Comparison of ENCODE assay signal across 14 cellular contexts in genomic region chr5:7904170-7904569, GRCh38. TPM values are rescaled to one million over a fixed set of nuclear protein-coding genes. Genes with fewer than 3 reads are reported as not detected.
DNase-seq lines count a peak whose midpoint lies in the region; ATAC-seq, FAIRE-seq and TF ChIP-seq lines count a peak whose summit lies in the region.
"Had no signal": no experiment of that assay in that cellular context is flagged by ENCODE, and none has a peak within 500 bp of the region (broad histone marks: within the 10 kb centered on the region; RNA-seq: fewer than 3 reads in every experiment).

No MANE protein-coding gene starts in this region.

- peak; percentile 89 for FAIRE-seq in RCC 7860 (lab: Jason Lieb, UNC)

- ATAC-seq in activated CD8-positive, alpha-beta T cell treated with anti-CD3 and anti-CD28 coated beads for 36 hours = peak; percentile 83
- ATAC-seq in activated CD8-positive, alpha-beta T cell treated with anti-CD3 and anti-CD28 coated beads, Interleukin-2, amount 10 ng/mL, durations not matched to agents 7 days and 5 days = no peak
- ATAC-seq in stimulated activated effector memory CD8-positive, alpha-beta T cell treated with anti-CD3 and anti-CD28 coated beads, Interleukin-12 subunit alpha, Interleukin-12 subunit beta, amount 100 ng/mL, for 72 hours = peak; percentile 79
- ATAC-seq in GM19452 (IDR thresholded peaks at IDR 0.05; ENCODE audit: unreplicated experiment) = no peak
- ATAC-seq: stimulated activated memory B cell treated with anti-CD40 and anti-IgM and Interleukin-4, amounts not matched to agents 10 μg/mL and 1 μg/mL and 100 μg/mL, for 72 hours; T-helper 17 cell had no signal

- intact Hi-C loops in activated CD8-positive, alpha-beta T cell treated with anti-CD3 and anti-CD28 coated beads for 36 hours (cut with micrococcal nuclease) = no loop called here

- H3K27me3 Mint-ChIP-seq in activated CD8-positive, alpha-beta T cell treated with anti-CD3 and anti-CD28 coated beads for 36 hours = no peaks in the 10 kb centered on the region
- H3K27me3 Mint-ChIP-seq in activated CD8-positive, alpha-beta T cell treated with anti-CD3 and anti-CD28 coated beads, Interleukin-2, amount 10 ng/mL, durations not matched to agents 7 days and 5 days (ENCODE audit: low read depth) = no peaks in the 10 kb centered on the region
- H3K27me3 Mint-ChIP-seq in endodermal cell (ENCODE audit: insufficient read depth) = no peaks in the 10 kb centered on the region
- H3K27me3 Mint-ChIP-seq: stimulated activated memory B cell treated with anti-CD40 and anti-IgM and Interleukin-4, amounts not matched to agents 10 μg/mL and 1 μg/mL and 100 μg/mL, for 72 hours; T-helper 17 cell had no signal

- H3K9me3 ChIP-seq in endodermal cell (ENCODE audit: control insufficient read depth, low read length) (peaks cover 22% of the 10 kb centered on the region), MG63 (peaks cover 12% of the 10 kb centered on the region)

- H3K4me1 Mint-ChIP-seq in activated CD8-positive, alpha-beta T cell treated with anti-CD3 and anti-CD28 coated beads for 36 hours (ENCODE audit: low read depth) = peaks cover 23% of the 10 kb centered on the region
- no peaks in the 10 kb centered on the region for H3K4me1 Mint-ChIP-seq in activated CD8-positive, alpha-beta T cell treated with anti-CD3 and anti-CD28 coated beads, Interleukin-2, amount 10 ng/mL, durations not matched to agents 7 days and 5 days (ENCODE audit: low read depth)
- H3K4me1 Mint-ChIP-seq in endodermal cell = no peaks in the 10 kb centered on the region
- peaks cover 17% of the 10 kb centered on the region for H3K4me1 Mint-ChIP-seq in stimulated activated effector memory CD8-positive, alpha-beta T cell treated with anti-CD3 and anti-CD28 coated beads, Interleukin-12 subunit alpha, Interleukin-12 subunit beta, amount 100 ng/mL, for 72 hours

- H3K4me1 ChIP-seq in endodermal cell (ENCODE audit: control insufficient read depth, insufficient read depth, low read length) = no peaks in the 10 kb centered on the region
- H3K4me1 ChIP-seq: esophagus squamous epithelium had no signal

- no peak for DNase-seq in activated CD8-positive, alpha-beta T cell treated with anti-CD3 and anti-CD28 coated beads for 36 hours
- no peak for DNase-seq in activated CD8-positive, alpha-beta T cell treated with anti-CD3 and anti-CD28 coated beads, Interleukin-2, amount 10 ng/mL, durations not matched to agents 7 days and 5 days
- peak; percentile 85 for DNase-seq in RCC 7860 (ENCODE audit: low spot score)
- DNase-seq in endodermal cell = no peak
- no peak for DNase-seq in stimulated activated effector memory CD8-positive, alpha-beta T cell treated with anti-CD3 and anti-CD28 coated beads, Interleukin-12 subunit alpha, Interleukin-12 subunit beta, amount 100 ng/mL, for 72 hours (ENCODE audit: low spot score in 2 of 2)
- DNase-seq in DMS 273 treated with DMSO at 0.1 percent for 48 hours (lab: John Stamatoyannopoulos, UW) = no peak
- DNase-seq in MG63 = no peak
- DNase-seq: activated gamma-delta T cell treated with Interleukin-2 at 50 U/mL for 16 hours, esophagus squamous epithelium, H7, NCI-H524, T-helper 17 cell had no signal

- no peak overlapping the region for H3K9ac ChIP-seq in endodermal cell (ENCODE audit: extremely low read depth, low read length, poor library complexity, severe bottlenecking)

- POLR2A ChIA-PET in activated CD8-positive, alpha-beta T cell treated with anti-CD3 and anti-CD28 coated beads for 36 hours (lab: Charles Lee) = no interaction called here
- POLR2A ChIA-PET in activated CD8-positive, alpha-beta T cell treated with anti-CD3 and anti-CD28 coated beads, Interleukin-2, amount 10 ng/mL, durations not matched to agents 7 days and 5 days (lab: Charles Lee) = no interaction called here

- TF ChIP-seq CTCF in activated CD8-positive, alpha-beta T cell treated with anti-CD3 and anti-CD28 coated beads for 36 hours (IDR thresholded peaks at IDR 0.05) = no peak
- TF ChIP-seq CTCF in endodermal cell (conservative IDR thresholded peaks at IDR 0.05) = no peak

- whole genome bisulfite sequencing in endodermal cell (ENCODE audit: insufficient coverage in 1 of 2, insufficient read length in 1 of 2), 2 experiments = 67% methylated on average over 2 of the region's 2 CpGs; no CpG with 5 or more reads in 1 of the 2 experiments

- H3K4me3 Mint-ChIP-seq in activated CD8-positive, alpha-beta T cell treated with anti-CD3 and anti-CD28 coated beads for 36 hours = no peak overlapping the region
- H3K4me3 Mint-ChIP-seq in activated CD8-positive, alpha-beta T cell treated with anti-CD3 and anti-CD28 coated beads, Interleukin-2, amount 10 ng/mL, durations not matched to agents 7 days and 5 days = no peak overlapping the region
- H3K4me3 Mint-ChIP-seq in endodermal cell = no peak overlapping the region
- H3K4me3 Mint-ChIP-seq in stimulated activated effector memory CD8-positive, alpha-beta T cell treated with anti-CD3 and anti-CD28 coated beads, Interleukin-12 subunit alpha, Interleukin-12 subunit beta, amount 100 ng/mL, for 72 hours = no peak overlapping the region
- H3K4me3 Mint-ChIP-seq: stimulated activated memory B cell treated with anti-CD40 and anti-IgM and Interleukin-4, amounts not matched to agents 10 μg/mL and 1 μg/mL and 100 μg/mL, for 72 hours; T-helper 17 cell had no signal

- H3K36me3 ChIP-seq in endodermal cell (ENCODE audit: control insufficient read depth, insufficient read depth, low read length) = peaks cover 66% of the 10 kb centered on the region
- H3K36me3 ChIP-seq in MG63 = peaks cover 99% of the 10 kb centered on the region

- H3K36me3 Mint-ChIP-seq in activated CD8-positive, alpha-beta T cell treated with anti-CD3 and anti-CD28 coated beads for 36 hours (ENCODE audit: low read depth) = peaks cover 80% of the 10 kb centered on the region
- H3K36me3 Mint-ChIP-seq in activated CD8-positive, alpha-beta T cell treated with anti-CD3 and anti-CD28 coated beads, Interleukin-2, amount 10 ng/mL, durations not matched to agents 7 days and 5 days (ENCODE audit: low read depth) = peaks cover 80% of the 10 kb centered on the region
- H3K36me3 Mint-ChIP-seq in endodermal cell (ENCODE audit: low read depth) = peaks cover 68% of the 10 kb centered on the region
- peaks cover 89% of the 10 kb centered on the region for H3K36me3 Mint-ChIP-seq in stimulated activated effector memory CD8-positive, alpha-beta T cell treated with anti-CD3 and anti-CD28 coated beads, Interleukin-12 subunit alpha, Interleukin-12 subunit beta, amount 100 ng/mL, for 72 hours

- H3K9me3 Mint-ChIP-seq in activated CD8-positive, alpha-beta T cell treated with anti-CD3 and anti-CD28 coated beads for 36 hours = peaks cover 15% of the 10 kb centered on the region
- peaks cover 18% of the 10 kb centered on the region for H3K9me3 Mint-ChIP-seq in activated CD8-positive, alpha-beta T cell treated with anti-CD3 and anti-CD28 coated beads, Interleukin-2, amount 10 ng/mL, durations not matched to agents 7 days and 5 days (ENCODE audit: insufficient read depth)
- peaks cover 12% of the 10 kb centered on the region for H3K9me3 Mint-ChIP-seq in endodermal cell
- peaks cover 14% of the 10 kb centered on the region for H3K9me3 Mint-ChIP-seq in stimulated activated effector memory CD8-positive, alpha-beta T cell treated with anti-CD3 and anti-CD28 coated beads, Interleukin-12 subunit alpha, Interleukin-12 subunit beta, amount 100 ng/mL, for 72 hours

- H3K27me3 ChIP-seq in endodermal cell (ENCODE audit: control insufficient read depth, insufficient read depth, low read length, poor library complexity, severe bottlenecking) (no peaks in the 10 kb centered on the region), MG63 (no peaks in the 10 kb centered on the region)
- H3K27me3 ChIP-seq: esophagus squamous epithelium had no signal

- H3K4me3 ChIP-seq in endodermal cell (ENCODE audit: low read length) = no peak overlapping the region
- no peak overlapping the region for H3K4me3 ChIP-seq in MG63
- H3K4me3 ChIP-seq: esophagus squamous epithelium had no signal

- no peak overlapping the region for H3K27ac ChIP-seq in endodermal cell (ENCODE audit: low read depth, low read length)
- H3K27ac ChIP-seq: esophagus squamous epithelium had no signal

- peak overlapping the region; percentile 59 for H3K27ac Mint-ChIP-seq in activated CD8-positive, alpha-beta T cell treated with anti-CD3 and anti-CD28 coated beads for 36 hours
- H3K27ac Mint-ChIP-seq in activated CD8-positive, alpha-beta T cell treated with anti-CD3 and anti-CD28 coated beads, Interleukin-2, amount 10 ng/mL, durations not matched to agents 7 days and 5 days = no peak overlapping the region
- peak overlapping the region; percentile 9 for H3K27ac Mint-ChIP-seq in endodermal cell
- H3K27ac Mint-ChIP-seq in stimulated activated effector memory CD8-positive, alpha-beta T cell treated with anti-CD3 and anti-CD28 coated beads, Interleukin-12 subunit alpha, Interleukin-12 subunit beta, amount 100 ng/mL, for 72 hours = no peak overlapping the region
- H3K27ac Mint-ChIP-seq: stimulated activated memory B cell treated with anti-CD40 and anti-IgM and Interleukin-4, amounts not matched to agents 10 μg/mL and 1 μg/mL and 100 μg/mL, for 72 hours; T-helper 17 cell had no signal

- CTCF ChIA-PET in activated CD8-positive, alpha-beta T cell treated with anti-CD3 and anti-CD28 coated beads for 36 hours (lab: Charles Lee) = interaction anchor here (1.0 kb wide), 1 partner anchor 17 kb away, joined by 3 read pairs; no protein-coding TSS in a partner anchor
- CTCF ChIA-PET in activated CD8-positive, alpha-beta T cell treated with anti-CD3 and anti-CD28 coated beads, Interleukin-2, amount 10 ng/mL, durations not matched to agents 7 days and 5 days (lab: Charles Lee) = interaction anchor here (1.3 kb wide), 1 partner anchor 23 kb away, joined by 3 read pairs; no protein-coding TSS in a partner anchor

RNA-seq across cellular contexts. Expression of gene MTRR, which starts 35.2 kb away (rescaled TPM):
- 10 to 100 TPM; 54.3 to 57.8 TPM for total RNA-seq in activated CD8-positive, alpha-beta T cell treated with anti-CD3 and anti-CD28 coated beads for 36 hours
- total RNA-seq in activated CD8-positive, alpha-beta T cell treated with anti-CD3 and anti-CD28 coated beads, Interleukin-2, amount 10 ng/mL, durations not matched to agents 7 days and 5 days = 10 to 100 TPM; 39.1 to 49.7 TPM
- 10 to 100 TPM; 40.6 to 47.0 TPM for total RNA-seq in endodermal cell
- 29.7 TPM for polyA plus RNA-seq in endodermal cell (2013, experiment 1 of 2)
- polyA plus RNA-seq in endodermal cell (2013, experiment 2 of 2) = 23.1 TPM
- total RNA-seq in MG63 (2014; rRNA removed; shearing (Covaris generic); ENCODE audit: low replicate concordance) = 60.8 and 74.4 TPM in 2 replicates

RNA-seq across cellular contexts. Expression of gene FASTKD3, which starts 35.3 kb away (rescaled TPM):
- 10 to 100 TPM; 10.6 to 10.7 TPM for total RNA-seq in activated CD8-positive, alpha-beta T cell treated with anti-CD3 and anti-CD28 coated beads for 36 hours
- total RNA-seq in activated CD8-positive, alpha-beta T cell treated with anti-CD3 and anti-CD28 coated beads, Interleukin-2, amount 10 ng/mL, durations not matched to agents 7 days and 5 days = 10 to 100 TPM; 10.8 to 13.8 TPM
- 1 to 10 TPM; 6.6 to 8.5 TPM for total RNA-seq in endodermal cell
- 13.6 TPM for polyA plus RNA-seq in endodermal cell (2013, experiment 1 of 2)
- polyA plus RNA-seq in endodermal cell (2013, experiment 2 of 2) = 14.4 TPM
- total RNA-seq in MG63 (2014; rRNA removed; shearing (Covaris generic); ENCODE audit: low replicate concordance) = 16.0 and 42.9 TPM in 2 replicates

RNA-seq across cellular contexts. Expression of gene CFAP90, which starts 53.2 kb away (rescaled TPM):
- total RNA-seq in activated CD8-positive, alpha-beta T cell treated with anti-CD3 and anti-CD28 coated beads for 36 hours = not detected
- not detected for total RNA-seq in activated CD8-positive, alpha-beta T cell treated with anti-CD3 and anti-CD28 coated beads, Interleukin-2, amount 10 ng/mL, durations not matched to agents 7 days and 5 days
- total RNA-seq in endodermal cell = under 1 TPM; 0.80 to 0.88 TPM
- polyA plus RNA-seq in endodermal cell (2013, experiment 1 of 2) = 1.9 TPM
- polyA plus RNA-seq in endodermal cell (2013, experiment 2 of 2) = 1.3 TPM
- total RNA-seq in MG63 (2014; rRNA removed; shearing (Covaris generic); ENCODE audit: low replicate concordance) = not detected in 2 replicates
- total RNA-seq: esophagus squamous epithelium, H7, T-helper 17 cell had no signal

Comparison
In these comparisons a context has a peak if more than half of its experiments do, and no peak if none do; other contexts are left out.
1. ATAC-seq: peak in activated CD8-positive, alpha-beta T cell treated with anti-CD3 and anti-CD28 coated beads for 36 hours (single experiment) and stimulated activated effector memory CD8-positive, alpha-beta T cell treated with anti-CD3 and anti-CD28 coated beads, Interleukin-12 subunit alpha, Interleukin-12 subunit beta, amount 100 ng/mL, for 72 hours (single experiment); none in activated CD8-positive, alpha-beta T cell treated with anti-CD3 and anti-CD28 coated beads, Interleukin-2, amount 10 ng/mL, durations not matched to agents 7 days and 5 days (single experiment) and GM19452 (single experiment).
2. H3K27ac Mint-ChIP-seq: peak in activated CD8-positive, alpha-beta T cell treated with anti-CD3 and anti-CD28 coated beads for 36 hours (single experiment) and endodermal cell (single experiment); none in activated CD8-positive, alpha-beta T cell treated with anti-CD3 and anti-CD28 coated beads, Interleukin-2, amount 10 ng/mL, durations not matched to agents 7 days and 5 days (single experiment) and stimulated activated effector memory CD8-positive, alpha-beta T cell treated with anti-CD3 and anti-CD28 coated beads, Interleukin-12 subunit alpha, Interleukin-12 subunit beta, amount 100 ng/mL, for 72 hours (single experiment).